8 cellular contexts compared by ENCODE assay signal in the genomic region with DNA sequence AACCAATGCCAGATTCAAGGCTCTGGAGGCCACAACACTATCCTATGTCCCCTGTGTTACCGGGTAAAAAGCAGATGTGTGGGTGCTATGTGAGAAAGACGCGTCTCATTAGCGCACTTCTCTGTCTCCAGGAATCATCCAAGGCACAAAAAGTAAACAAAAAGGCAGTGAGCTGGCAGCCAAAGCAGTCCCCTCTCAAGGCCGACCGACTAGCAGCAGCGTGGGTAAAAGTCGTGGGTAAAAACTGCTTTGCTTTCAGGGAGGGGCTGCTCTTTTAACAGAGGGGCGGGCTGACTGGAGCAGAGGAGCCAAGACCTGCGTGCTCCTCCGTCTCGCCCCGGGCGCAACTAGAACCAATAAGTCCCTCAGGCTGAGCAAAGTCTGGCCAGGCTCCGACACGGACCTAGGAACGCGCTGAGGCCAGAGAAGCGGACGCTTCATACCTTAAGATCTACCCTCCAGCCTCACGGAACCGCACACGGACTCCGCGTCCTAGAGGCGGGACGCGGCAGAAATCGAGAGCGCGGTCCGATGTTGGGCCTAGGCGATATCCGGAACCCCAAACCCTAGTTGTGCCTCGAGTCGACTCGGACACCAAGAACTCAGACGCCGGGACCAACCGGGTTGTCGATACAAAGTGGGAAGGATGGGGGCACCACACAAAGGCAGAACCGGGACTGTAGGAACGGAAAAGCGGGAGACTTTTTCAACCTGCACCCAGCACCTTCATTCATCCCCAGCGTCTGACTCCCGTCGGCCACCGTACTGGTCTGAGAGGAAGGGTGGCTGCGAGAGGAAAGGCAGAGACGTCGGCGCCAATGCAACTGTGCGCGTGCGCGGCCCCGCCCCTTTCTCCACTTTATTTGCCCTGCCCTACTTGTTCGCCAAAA. TPM values are rescaled to one million over a fixed set of nuclear protein-coding genes. Genes with fewer than 3 reads are reported as not detected.
DNase-seq lines count a peak whose midpoint lies in the region; ATAC-seq and TF ChIP-seq lines count a peak whose summit lies in the region.

A gene with protein sequence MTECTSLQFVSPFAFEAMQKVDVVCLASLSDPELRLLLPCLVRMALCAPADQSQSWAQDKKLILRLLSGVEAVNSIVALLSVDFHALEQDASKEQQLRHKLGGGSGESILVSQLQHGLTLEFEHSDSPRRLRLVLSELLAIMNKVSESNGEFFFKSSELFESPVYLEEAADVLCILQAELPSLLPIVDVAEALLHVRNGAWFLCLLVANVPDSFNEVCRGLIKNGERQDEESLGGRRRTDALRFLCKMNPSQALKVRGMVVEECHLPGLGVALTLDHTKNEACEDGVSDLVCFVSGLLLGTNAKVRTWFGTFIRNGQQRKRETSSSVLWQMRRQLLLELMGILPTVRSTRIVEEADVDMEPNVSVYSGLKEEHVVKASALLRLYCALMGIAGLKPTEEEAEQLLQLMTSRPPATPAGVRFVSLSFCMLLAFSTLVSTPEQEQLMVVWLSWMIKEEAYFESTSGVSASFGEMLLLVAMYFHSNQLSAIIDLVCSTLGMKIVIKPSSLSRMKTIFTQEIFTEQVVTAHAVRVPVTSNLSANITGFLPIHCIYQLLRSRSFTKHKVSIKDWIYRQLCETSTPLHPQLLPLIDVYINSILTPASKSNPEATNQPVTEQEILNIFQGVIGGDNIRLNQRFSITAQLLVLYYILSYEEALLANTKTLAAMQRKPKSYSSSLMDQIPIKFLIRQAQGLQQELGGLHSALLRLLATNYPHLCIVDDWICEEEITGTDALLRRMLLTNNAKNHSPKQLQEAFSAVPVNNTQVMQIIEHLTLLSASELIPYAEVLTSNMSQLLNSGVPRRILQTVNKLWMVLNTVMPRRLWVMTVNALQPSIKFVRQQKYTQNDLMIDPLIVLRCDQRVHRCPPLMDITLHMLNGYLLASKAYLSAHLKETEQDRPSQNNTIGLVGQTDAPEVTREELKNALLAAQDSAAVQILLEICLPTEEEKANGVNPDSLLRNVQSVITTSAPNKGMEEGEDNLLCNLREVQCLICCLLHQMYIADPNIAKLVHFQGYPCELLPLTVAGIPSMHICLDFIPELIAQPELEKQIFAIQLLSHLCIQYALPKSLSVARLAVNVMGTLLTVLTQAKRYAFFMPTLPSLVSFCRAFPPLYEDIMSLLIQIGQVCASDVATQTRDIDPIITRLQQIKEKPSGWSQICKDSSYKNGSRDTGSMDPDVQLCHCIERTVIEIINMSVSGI (minus strand): TSS at position 772 of the 890 bp plus-strand sequence. CDS start 1,338 bp downstream, outside the sequence.

- TF ChIP-seq POLR2A in GM18951 (IDR thresholded peaks at IDR 0.05; ENCODE audit: extremely low read depth, insufficient read depth, insufficient read length) = peak; percentile 94

- POLR2A ChIA-PET in activated B cell treated with CpG ODN at 0.5 μM for 24 hours (lab: Charles Lee) = interaction anchor here (0.8 to 1.2 kb wide), 2 partner anchors 65 to 137 kb away, joined by 3 read pairs; partner anchors contain the start of gene MED13

- no peaks in the 10 kb centered on the region for H3K9me3 Mint-ChIP-seq in activated B cell treated with CpG ODN at 0.5 μM for 24 hours

- in situ Hi-C loops in GM18951 (cut with MboI; ENCODE audit: low sequenced_read_pairs, unreplicated experiment) = no loop called here

- H3K27ac Mint-ChIP-seq in activated B cell treated with CpG ODN at 0.5 μM for 24 hours = peak within 1 kb of the TSS; percentile 93

- no peak for TF ChIP-seq CTCF in activated B cell treated with CpG ODN at 0.5 μM for 24 hours (IDR thresholded peaks at IDR 0.05)

- H3K36me3 ChIP-seq in ACC112 (ENCODE audit: insufficient read depth, low read length) = 0 out of 2 replicates have a peak, but pooled peaks cover 10% of the 10 kb centered on the region

- H3K27ac ChIP-seq in ACC112 (ENCODE audit: low read depth, low read length) (peak within 1 kb of the TSS; percentile 61), caudate nucleus (ENCODE audit: low read depth, low read length) (peak within 1 kb of the TSS; percentile 97)

- H3K4me1 Mint-ChIP-seq in activated B cell treated with CpG ODN at 0.5 μM for 24 hours = peaks cover 17% of the 10 kb centered on the region

- no peaks in the 10 kb centered on the region for H3K27me3 Mint-ChIP-seq in activated B cell treated with CpG ODN at 0.5 μM for 24 hours

- H2AFZ ChIP-seq in ACC112 (ENCODE audit: low read length, unreplicated experiment) = peak within 1 kb of the TSS; percentile 96

- H3K27me3 ChIP-seq in ACC112 (ENCODE audit: insufficient read depth, low read length) = no peaks in the 10 kb centered on the region

- peak within 1 kb of the TSS; percentile 90 for H3K4me3 Mint-ChIP-seq in activated B cell treated with CpG ODN at 0.5 μM for 24 hours

- peaks cover 33% of the 10 kb centered on the region for H3K36me3 Mint-ChIP-seq in activated B cell treated with CpG ODN at 0.5 μM for 24 hours (ENCODE audit: low read depth)

- H3K79me2 ChIP-seq in ACC112 (ENCODE audit: control insufficient read depth, insufficient read depth, low read length, unreplicated experiment) = peaks cover 12% of the 10 kb centered on the region

- intact Hi-C loops in activated B cell treated with CpG ODN at 0.5 μM for 24 hours (cut with micrococcal nuclease) = loop anchor here (1.0 kb wide), 3 partner anchors 64 to 1250 kb away; partner anchors contain the start of genes BCAS3, BRIP1 and MED13

- CTCF ChIA-PET in activated B cell treated with CpG ODN at 0.5 μM for 24 hours (lab: Charles Lee) = no interaction called here

- ATAC-seq in HG03196 (IDR thresholded peaks at IDR 0.05; ENCODE audit: unreplicated experiment) (peak; percentile 82), activated B cell treated with CpG ODN at 0.5 μM for 24 hours (ENCODE audit: low read depth) (peak; percentile 92)

- H3K4me3 ChIP-seq in ACC112 (ENCODE audit: low read depth, low read length) = peak within 1 kb of the TSS; percentile 79

- DNase-seq in NCI-H345 (lab: John Stamatoyannopoulos, UW) (peak; percentile 92), activated B cell treated with CpG ODN at 0.5 μM for 24 hours (peak; percentile 92), caudate nucleus (lab: John Stamatoyannopoulos, UW) (peak; percentile 42 to 96 (median 91)), islet precursor cell (peak; percentile 97)
- peak; percentile 95 for DNase-seq in stimulated activated CD4-positive, alpha-beta T cell treated with anti-CD3 and anti-CD28 coated beads, Interleukin-12 subunit alpha, Interleukin-12 subunit beta, amount 100 ng/mL, for 4 hours

- peaks cover 10% of the 10 kb centered on the region for H3K4me1 ChIP-seq in ACC112 (ENCODE audit: control insufficient read depth, insufficient read depth, low read length, unreplicated experiment)

RNA-seq across cellular contexts. Expression of the gene that starts here (rescaled TPM):
- 21.4 and 21.8 TPM in 2 replicates for total RNA-seq in activated B cell treated with CpG ODN at 0.5 μM for 24 hours

Comparison
In these comparisons a context has a peak if more than half of its experiments do, and no peak if none do; other contexts are left out.
1. Peak in every context shown above with its lines: DNase-seq, ATAC-seq, H3K4me3 ChIP-seq and H3K27ac ChIP-seq.